Comparison of ENCODE assay signal across 1 cellular context in genomic region chr22:38762607-38763006, GRCh38.
TF ChIP-seq lines count a peak whose summit lies in the region.

No MANE protein-coding gene starts in this region.

TF ChIP-seq in HepG2, 621 proteins besides CTCF, POLR2A, EP300 and RAD21:
- TF ChIP-seq ZNF746 (CRISPR knock-in tag; IDR thresholded peaks at IDR 0.05) (no peak), ZNF687 (CRISPR knock-in tag; IDR thresholded peaks at IDR 0.05) (peak; percentile 26; the same call in 1 of the 2 replicates), HNRNPL (IDR thresholded peaks at IDR 0.05; ENCODE audit: low read depth, low read length) (0 out of 2 replicates have a peak, but pooled peaks have one; percentile 34)
